In genomic region chr19:55923556-55923955, GRCh38 we compare ENCODE assay signal across 4 cellular contexts. TPM values are rescaled to one million over a fixed set of nuclear protein-coding genes. Genes with fewer than 3 reads are reported as not detected.
"Had no signal": no experiment of that assay in that cellular context is flagged by ENCODE, and none has a peak within 500 bp of the region (broad histone marks: within the 10 kb centered on the region; RNA-seq: fewer than 3 reads in every experiment).

No MANE protein-coding gene starts in this region.

- H3K4me3 ChIP-seq: GM12878 had no signal

- DNase-seq: GDM1, GF-D8 had no signal

- ATAC-seq: GM12878 had no signal

RNA-seq across cellular contexts. Expression of gene NLRP13, which starts 8.6 kb away (rescaled TPM):
- total RNA-seq: G401, GM12878 had no signal

RNA-seq across cellular contexts. Expression of gene NLRP8, which starts 24.1 kb away (rescaled TPM):
- total RNA-seq: G401, GM12878 had no signal
